11 cellular contexts compared by ENCODE assay signal in the genomic region with DNA sequence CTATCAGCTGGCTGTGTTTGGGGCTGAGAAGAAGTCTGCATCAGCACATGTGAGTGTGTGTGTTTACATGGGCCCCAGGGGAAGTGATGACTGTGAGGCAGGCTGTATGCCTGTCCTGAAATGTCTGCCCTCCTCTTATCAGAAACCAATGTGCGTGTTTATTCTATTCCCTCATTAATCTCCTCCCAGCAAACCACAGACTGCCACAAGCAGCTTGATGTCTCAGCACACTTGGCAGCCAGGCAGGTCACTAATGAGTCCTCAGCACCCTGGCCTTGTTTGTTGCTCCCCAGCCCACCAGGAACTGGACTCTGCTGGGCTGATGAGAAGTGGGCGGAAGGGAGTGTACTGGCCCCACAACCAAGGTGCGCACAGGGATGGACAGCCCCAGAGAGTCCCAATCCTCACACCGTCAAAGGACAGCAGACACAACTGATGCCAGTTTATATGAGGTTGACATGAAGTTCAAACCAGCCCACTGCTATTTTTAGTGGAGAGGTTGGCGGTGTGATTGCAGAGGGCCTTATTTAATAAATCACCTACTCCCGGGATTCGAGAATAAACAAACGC.
A peak's percentile ranks its signal among the peaks of the same experiment; 100 is the strongest.
DNase-seq lines count a peak whose midpoint lies in the region; ATAC-seq and TF ChIP-seq lines count a peak whose summit lies in the region.
"Had no signal": no experiment of that assay in that cellular context is flagged by ENCODE, and none has a peak within 500 bp of the region (broad histone marks: within the 10 kb centered on the region; RNA-seq: fewer than 3 reads in every experiment).

No MANE protein-coding gene starts in this region.

- CTCF ChIA-PET in T-cell (lab: Charles Lee) = interaction anchor here in 1 of 2 donors (0.9 to 1.2 kb wide), 3 partner anchors 20 to 271 kb away, joined by 3 to 4 read pairs (median 4); no protein-coding TSS in a partner anchor
- CTCF ChIA-PET in A673 (lab: Charles Lee) = no interaction called here

- DNase-seq in AG08396 (ENCODE audit: low spot score) (peak; percentile 51), H4 (ENCODE audit: low spot score) (peak; percentile 93), T-cell (no peak), hepatocyte (ENCODE audit: low spot score) (peak; percentile 59), A673 (ENCODE audit: low spot score) (no peak), uterus (no peak)
- DNase-seq: activated CD8-positive, alpha-beta memory T cell treated with anti-CD3 and anti-CD28 coated beads, Interleukin-2, amount 10 ng/mL, durations not matched to agents 7 days and 5 days; NCI-H446 treated with DMSO at 0.1 percent for 48 hours had no signal

- no peak for TF ChIP-seq POLR2A in uterus (IDR thresholded peaks at IDR 0.05)

- peaks cover 0 to 4% (median 4%) of the 10 kb centered on the region in 3 donors for H3K9me3 Mint-ChIP-seq in T-cell
- H3K9me3 Mint-ChIP-seq: dendritic cell treated with granulocyte-macrophage colony-stimulating factor and Interleukin-4, amounts not matched to agents 40 ng/mL and 50 ng/mL, for 4 days had no signal

- intact Hi-C loops in A673 (cut with micrococcal nuclease; ENCODE audit: unreplicated experiment) = no loop called here
- intact Hi-C loops in uterus (cut with DNase I; ENCODE audit: low total_unique reads) = no loop called here

- H3K9me3 ChIP-seq in hepatocyte (ENCODE audit: low read depth) (no peaks in the 10 kb centered on the region), A673 (ENCODE audit: low read depth, low read length, poor library complexity, severe bottlenecking) (no peaks in the 10 kb centered on the region), uterus (no peaks in the 10 kb centered on the region)

- H3K4me3 ChIP-seq in hepatocyte (no peak overlapping the region), A673 (ENCODE audit: low read depth, low read length, poor library complexity, severe bottlenecking) (no peak overlapping the region), uterus (no peak overlapping the region)

- H4K20me1 ChIP-seq in hepatocyte (ENCODE audit: insufficient read depth, poor library complexity, severe bottlenecking) = no peaks in the 10 kb centered on the region

- peaks cover 5% of the 10 kb centered on the region for H3K36me3 Mint-ChIP-seq in T-cell

- BruUV-seq in A673 (replicated peaks; lab: Mats Ljungman, UMichigan) = no TSS peak

- no peaks in the 10 kb centered on the region for H3K36me3 ChIP-seq in hepatocyte (replicated peaks; ENCODE audit: insufficient read depth, low read depth)
- no peaks in the 10 kb centered on the region for H3K36me3 ChIP-seq in A673 (ENCODE audit: insufficient read depth, low read length, poor library complexity, severe bottlenecking)
- H3K36me3 ChIP-seq in uterus = no peaks in the 10 kb centered on the region

- H3K79me2 ChIP-seq in hepatocyte = no peaks in the 10 kb centered on the region

- no peak overlapping the region for H3K4me2 ChIP-seq in hepatocyte

- H3K27me3 ChIP-seq in hepatocyte = no peaks in the 10 kb centered on the region
- peaks cover 16% of the 10 kb centered on the region for H3K27me3 ChIP-seq in A673 (replicated peaks; ENCODE audit: insufficient read depth, low read depth, low read length, poor library complexity)
- H3K27me3 ChIP-seq in uterus = no peaks in the 10 kb centered on the region

- WGBS in hepatocyte (ENCODE audit: low lambda C conversion rate, missing lambda C conversion rate) = 70% methylated on average over 8 of the region's 8 CpGs

- POLR2A ChIA-PET in T-cell (lab: Charles Lee) (interaction anchor here in 1 of 2 donors (0.6 to 1.0 kb wide), 4 partner anchors 10 to 303 kb away, joined by 3 to 4 read pairs (median 4); no protein-coding TSS in a partner anchor), A673 (lab: Charles Lee; ENCODE audit: low non-redundant PET) (no interaction called here)

- H3K4me1 ChIP-seq in hepatocyte (ENCODE audit: insufficient read depth) (no peaks in the 10 kb centered on the region), A673 (ENCODE audit: insufficient read depth, low read length, poor library complexity, severe bottlenecking) (no peaks in the 10 kb centered on the region), uterus (peaks cover 0 to 5% of the 10 kb centered on the region in 2 donors)

- TF ChIP-seq CTCF in hepatocyte (IDR thresholded peaks at IDR 0.05; ENCODE audit: poor library complexity) = no peak
- no peak for TF ChIP-seq CTCF in A673 (conservative IDR thresholded peaks at IDR 0.05; ENCODE audit: low read depth, low read length)
- no peak for TF ChIP-seq CTCF in uterus (IDR thresholded peaks at IDR 0.05)

- H3K27ac ChIP-seq in hepatocyte (no peak overlapping the region), A673 (ENCODE audit: low read depth, low read length, poor library complexity, severe bottlenecking) (no peak overlapping the region), uterus (no peak overlapping the region)

- no peaks in the 10 kb centered on the region for H3K27me3 Mint-ChIP-seq in T-cell
- H3K27me3 Mint-ChIP-seq: activated CD8-positive, alpha-beta memory T cell treated with anti-CD3 and anti-CD28 coated beads, Interleukin-2, amount 10 ng/mL, durations not matched to agents 7 days and 5 days had no signal

- no peak overlapping the region for H2AFZ ChIP-seq in hepatocyte

- peak overlapping the region; percentile 47 to 74 for H3K27ac Mint-ChIP-seq in T-cell
- H3K27ac Mint-ChIP-seq: activated CD8-positive, alpha-beta memory T cell treated with anti-CD3 and anti-CD28 coated beads, Interleukin-2, amount 10 ng/mL, durations not matched to agents 7 days and 5 days; dendritic cell treated with granulocyte-macrophage colony-stimulating factor and Interleukin-4, amounts not matched to agents 40 ng/mL and 50 ng/mL, for 4 days had no signal

- ATAC-seq in T-cell (replicated peaks in 1 of 4) = peak in 3 of 4 experiments; percentile 30 to 75 (median 73)
- no peak for ATAC-seq in GM18511 (IDR thresholded peaks at IDR 0.05; ENCODE audit: unreplicated experiment)
- ATAC-seq in GM21576 (IDR thresholded peaks at IDR 0.05; ENCODE audit: unreplicated experiment) = no peak
- ATAC-seq: activated CD8-positive, alpha-beta memory T cell treated with anti-CD3 and anti-CD28 coated beads, Interleukin-2, amount 10 ng/mL, durations not matched to agents 7 days and 5 days had no signal

- no peak overlapping the region for H3K4me3 Mint-ChIP-seq in T-cell
- H3K4me3 Mint-ChIP-seq: activated CD8-positive, alpha-beta memory T cell treated with anti-CD3 and anti-CD28 coated beads, Interleukin-2, amount 10 ng/mL, durations not matched to agents 7 days and 5 days; dendritic cell treated with granulocyte-macrophage colony-stimulating factor and Interleukin-4, amounts not matched to agents 40 ng/mL and 50 ng/mL, for 4 days had no signal

- no peaks in the 10 kb centered on the region for H3K9me2 ChIP-seq in hepatocyte (replicated peaks; ENCODE audit: insufficient read depth)

- H3K4me1 Mint-ChIP-seq in T-cell = peaks cover 18 to 50% (median 18%) of the 10 kb centered on the region in 3 donors

Comparison
In these comparisons a context has a peak if more than half of its experiments do, and no peak if none do; other contexts are left out.
1. DNase-seq: peak in AG08396 (single experiment), H4 (single experiment) and hepatocyte (single experiment); none in T-cell (0 of 34), A673 (single experiment) and uterus (0 of 2).
2. ATAC-seq: peak in T-cell (3 of 4); none in GM18511 (single experiment) and GM21576 (single experiment).